ENCODE assay signal across 8 cellular contexts in genomic region chr1:236064674-236065508, GRCh38. TPM values are rescaled to one million over a fixed set of nuclear protein-coding genes. Genes with fewer than 3 reads are reported as not detected.
A peak's percentile ranks its signal among the peaks of the same experiment; 100 is the strongest.
DNase-seq lines count a peak whose midpoint lies in the region; ATAC-seq and FAIRE-seq lines count a peak whose summit lies in the region.

NID1 (minus strand) TSS chr1:236065090; CDS start chr1:236065079, 11 bp downstream.

- peak within 1 kb of the TSS; percentile 79 for H2BK5ac ChIP-seq in neuronal stem cell (ENCODE audit: low read length)

- ATAC-seq in CD4-positive, CD25-positive, alpha-beta regulatory T cell (ENCODE audit: low read depth in 2 of 2), result no peak
- ATAC-seq in GM21423 (IDR thresholded peaks at IDR 0.05; ENCODE audit: unreplicated experiment) (peak; percentile 41), GM18517 (IDR thresholded peaks at IDR 0.05; ENCODE audit: unreplicated experiment) (no peak)
- ATAC-seq in activated naive CD8-positive, alpha-beta T cell treated with anti-CD3 and anti-CD28 coated beads, Interleukin-2, amount 50 U/mL, for 24 hours, result no peak

- no peak for DNase-seq in CD4-positive, CD25-positive, alpha-beta regulatory T cell
- DNase-seq in NCI-H748 treated with DMSO at 0.1 percent for 48 hours (lab: John Stamatoyannopoulos, UW) (peak; percentile 10), glomerular visceral epithelial cell (ENCODE audit: extremely low spot score) (peak; percentile 85), neuronal stem cell (ENCODE audit: low spot score) (peak; percentile 90), RCC 7860 (ENCODE audit: low spot score) (no peak)
- peak; percentile 15 for DNase-seq in activated naive CD8-positive, alpha-beta T cell treated with anti-CD3 and anti-CD28 coated beads, Interleukin-2, amount 50 U/mL, for 24 hours

- H3K4ac ChIP-seq in neuronal stem cell (ENCODE audit: low read length), result no peak within 1 kb of the TSS

- peak within 1 kb of the TSS; percentile 100 for H2AFZ ChIP-seq in neuronal stem cell (ENCODE audit: low read length)

- H3K18ac ChIP-seq in neuronal stem cell (ENCODE audit: low read length), result peak within 1 kb of the TSS; percentile 96

- peak within 1 kb of the TSS in 1 of 3 donors; percentile 31 for H3K27ac Mint-ChIP-seq in CD4-positive, CD25-positive, alpha-beta regulatory T cell
- H3K27ac Mint-ChIP-seq in activated naive CD8-positive, alpha-beta T cell treated with anti-CD3 and anti-CD28 coated beads, Interleukin-2, amount 50 U/mL, for 24 hours, result no peak within 1 kb of the TSS

- no CpG with 5 or more reads among the region's 100 CpGs for WGBS in neuronal stem cell (ENCODE audit: extremely low coverage in 2 of 2, insufficient read length in 2 of 2, insufficient replicate concordance in 1 of 2), 2 donors

- peak within 1 kb of the TSS; percentile 99 for H3K14ac ChIP-seq in neuronal stem cell (ENCODE audit: low read length)

- peaks cover 25% of the 10 kb centered on the region for H3K4me1 ChIP-seq in CD4-positive, CD25-positive, alpha-beta regulatory T cell (ENCODE audit: control insufficient read depth, insufficient read depth, low read length, poor library complexity, severe bottlenecking)
- H3K4me1 ChIP-seq in neuronal stem cell (ENCODE audit: control insufficient read depth in 2 of 2, insufficient read depth in 1 of 2, low read depth in 1 of 2, low read length in 2 of 2), result peaks cover 5 to 8% of the 10 kb centered on the region in 2 donors

- peak within 1 kb of the TSS; percentile 90 for H2BK15ac ChIP-seq in neuronal stem cell (ENCODE audit: low read length)

- H3K9me3 ChIP-seq in CD4-positive, CD25-positive, alpha-beta regulatory T cell (ENCODE audit: control insufficient read depth in 2 of 2, low read length in 2 of 2), result no peaks in the 10 kb centered on the region
- no peaks in the 10 kb centered on the region for H3K9me3 ChIP-seq in neuronal stem cell (replicated peaks in 1 of 2; ENCODE audit: control insufficient read depth in 2 of 2, insufficient read depth in 1 of 2, low read depth in 1 of 2, low read length in 2 of 2)

- H3K27me3 ChIP-seq in CD4-positive, CD25-positive, alpha-beta regulatory T cell (ENCODE audit: control insufficient read depth, insufficient read depth, low read length), result peaks cover 8% of the 10 kb centered on the region
- peaks cover 0 to 27% (median 6%) of the 10 kb centered on the region in 3 experiments for H3K27me3 ChIP-seq in neuronal stem cell (ENCODE audit: control insufficient read depth in 3 of 3, insufficient read depth in 3 of 3, low read depth in 1 of 3, low read length in 3 of 3)

- no peak within 1 kb of the TSS for H3K4me3 ChIP-seq in CD4-positive, CD25-positive, alpha-beta regulatory T cell (ENCODE audit: low read depth, low read length)
- peak within 1 kb of the TSS; percentile 63 to 99 for H3K4me3 ChIP-seq in neuronal stem cell (ENCODE audit: low read length in 2 of 2)

- H3K36me3 ChIP-seq in CD4-positive, CD25-positive, alpha-beta regulatory T cell (ENCODE audit: control insufficient read depth, insufficient read depth, low read length), result no peaks in the 10 kb centered on the region
- peaks cover 4 to 6% of the 10 kb centered on the region in 2 donors for H3K36me3 ChIP-seq in neuronal stem cell (replicated peaks in 1 of 2; ENCODE audit: control insufficient read depth in 2 of 2, insufficient read depth in 2 of 2, low read length in 2 of 2)

- peak within 1 kb of the TSS; percentile 82 for H3K4me2 ChIP-seq in neuronal stem cell (ENCODE audit: insufficient read depth, low read length, poor library complexity, severe bottlenecking)

- peaks cover 3% of the 10 kb centered on the region for H3K36me3 Mint-ChIP-seq in CD4-positive, CD25-positive, alpha-beta regulatory T cell
- no peaks in the 10 kb centered on the region for H3K36me3 Mint-ChIP-seq in activated naive CD8-positive, alpha-beta T cell treated with anti-CD3 and anti-CD28 coated beads, Interleukin-2, amount 50 U/mL, for 24 hours (ENCODE audit: low read depth)

- peak within 1 kb of the TSS; percentile 52 for H2BK12ac ChIP-seq in neuronal stem cell (ENCODE audit: low read length)

- H3K9me3 Mint-ChIP-seq in CD4-positive, CD25-positive, alpha-beta regulatory T cell, result peaks cover 0 to 1% (median 0%) of the 10 kb centered on the region in 7 donors
- no peaks in the 10 kb centered on the region for H3K9me3 Mint-ChIP-seq in activated naive CD8-positive, alpha-beta T cell treated with anti-CD3 and anti-CD28 coated beads, Interleukin-2, amount 50 U/mL, for 24 hours

- peak within 1 kb of the TSS; percentile 92 for H3K23ac ChIP-seq in neuronal stem cell (ENCODE audit: low read depth, low read length, poor library complexity)

- peaks cover 5% of the 10 kb centered on the region for H3K79me1 ChIP-seq in neuronal stem cell (ENCODE audit: low read depth, low read length)

- H3K9ac ChIP-seq in neuronal stem cell (ENCODE audit: low read depth, low read length, poor library complexity), result peak within 1 kb of the TSS; percentile 98

- H3K4me3 Mint-ChIP-seq in CD4-positive, CD25-positive, alpha-beta regulatory T cell, result peak within 1 kb of the TSS in 3 of 4 donors; percentile 65 to 76 (median 74)
- peak within 1 kb of the TSS; percentile 37 for H3K4me3 Mint-ChIP-seq in activated naive CD8-positive, alpha-beta T cell treated with anti-CD3 and anti-CD28 coated beads, Interleukin-2, amount 50 U/mL, for 24 hours

- H4K8ac ChIP-seq in neuronal stem cell (ENCODE audit: low read depth, low read length), result peak within 1 kb of the TSS; percentile 58

- H3K4me1 Mint-ChIP-seq in CD4-positive, CD25-positive, alpha-beta regulatory T cell, result peaks cover 5 to 27% (median 20%) of the 10 kb centered on the region in 4 donors
- peaks cover 26% of the 10 kb centered on the region for H3K4me1 Mint-ChIP-seq in activated naive CD8-positive, alpha-beta T cell treated with anti-CD3 and anti-CD28 coated beads, Interleukin-2, amount 50 U/mL, for 24 hours

- H4K91ac ChIP-seq in neuronal stem cell (ENCODE audit: low read depth, low read length, poor library complexity), result no peak within 1 kb of the TSS

- peak within 1 kb of the TSS; percentile 81 for H2AK5ac ChIP-seq in neuronal stem cell (ENCODE audit: low read depth, low read length)

- no peak for FAIRE-seq in RCC 7860 (lab: Jason Lieb, UNC)

- H3K27me3 Mint-ChIP-seq in CD4-positive, CD25-positive, alpha-beta regulatory T cell, result peaks cover 61% of the 10 kb centered on the region
- H3K27me3 Mint-ChIP-seq in activated naive CD8-positive, alpha-beta T cell treated with anti-CD3 and anti-CD28 coated beads, Interleukin-2, amount 50 U/mL, for 24 hours, result peaks cover 40% of the 10 kb centered on the region

- H2BK120ac ChIP-seq in neuronal stem cell (ENCODE audit: low read depth, low read length), result no peak within 1 kb of the TSS

- no peak within 1 kb of the TSS for H3K27ac ChIP-seq in CD4-positive, CD25-positive, alpha-beta regulatory T cell (ENCODE audit: insufficient read depth, low read length, poor library complexity, severe bottlenecking)
- H3K27ac ChIP-seq in neuronal stem cell (replicated peaks; ENCODE audit: low read length), result peak within 1 kb of the TSS; percentile 71

RNA-seq across cellular contexts. Expression of gene NID1, which starts in this region (rescaled TPM):
- 0.10 TPM for total RNA-seq in CD4-positive, CD25-positive, alpha-beta regulatory T cell
- polyA plus RNA-seq in CD4-positive, CD25-positive, alpha-beta regulatory T cell, result not detected
- polyA plus RNA-seq in neuronal stem cell (2013, experiment 1 of 2), result 68.7 TPM
- polyA plus RNA-seq in neuronal stem cell (2013, experiment 2 of 2), result 68.7 TPM

Comparison
In these comparisons a context has a peak if more than half of its experiments do, and no peak if none do; other contexts are left out.
1. DNase-seq: peak in NCI-H748 treated with DMSO at 0.1 percent for 48 hours (single experiment), activated naive CD8-positive, alpha-beta T cell treated with anti-CD3 and anti-CD28 coated beads, Interleukin-2, amount 50 U/mL, for 24 hours (single experiment), glomerular visceral epithelial cell (single experiment) and neuronal stem cell (single experiment); none in CD4-positive, CD25-positive, alpha-beta regulatory T cell (0 of 3) and RCC 7860 (single experiment).